Comparison of ENCODE assay signal across 1 cellular context in genomic region chr2:159745237-159745636, GRCh38. TPM values are rescaled to one million over a fixed set of nuclear protein-coding genes. Genes with fewer than 3 reads are reported as not detected.
"Had no signal": no experiment of that assay in that cellular context is flagged by ENCODE, and none has a peak within 500 bp of the region (broad histone marks: within the 10 kb centered on the region; RNA-seq: fewer than 3 reads in every experiment).

No MANE protein-coding gene starts in this region.

RNA-seq across cellular contexts. Expression of gene CD302, which starts 52.8 kb away (rescaled TPM):
- polyA plus RNA-seq: neural cell had no signal
